In the genomic region with DNA sequence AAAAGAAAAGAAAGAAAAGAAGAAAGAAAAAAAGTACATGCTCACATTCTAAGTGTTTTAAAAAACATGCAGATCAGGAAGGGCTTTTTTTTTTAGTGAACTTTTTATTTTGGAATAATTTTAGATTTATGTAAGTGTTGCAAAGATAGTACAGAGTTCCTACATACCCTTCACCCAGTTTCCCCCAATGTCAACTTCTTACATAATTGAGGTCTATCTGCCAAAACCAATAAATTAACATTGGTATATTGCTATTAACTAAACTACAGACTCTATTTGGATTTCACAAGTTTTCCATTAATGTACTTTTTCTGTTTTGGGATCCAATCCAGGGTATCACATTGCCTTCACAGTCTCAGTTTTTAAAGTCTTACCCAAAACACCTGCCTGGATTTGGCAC, we compare ENCODE assay signal across 8 cellular contexts.
"Had no signal": no experiment of that assay in that cellular context is flagged by ENCODE, and none has a peak within 500 bp of the region (broad histone marks: within the 10 kb centered on the region; RNA-seq: fewer than 3 reads in every experiment).

No MANE protein-coding gene starts in this region.

- H3K4me3 ChIP-seq: GM23248 had no signal

- H3K36me3 Mint-ChIP-seq: IgD-negative memory B cell had no signal

- ATAC-seq: HepG2 had no signal

- H3K27ac ChIP-seq: GM23248, HL-60 had no signal

- DNase-seq: GM23248, GOT3, H9, HCEC 1CT, HFFc6 had no signal

- H3K27ac Mint-ChIP-seq: H9, HFFc6, IgD-negative memory B cell had no signal

- H3K4me1 Mint-ChIP-seq: H9, IgD-negative memory B cell had no signal

- H3K9me3 Mint-ChIP-seq: H9, HFFc6 had no signal

- H3K4me3 Mint-ChIP-seq: H9, HFFc6, IgD-negative memory B cell had no signal
